ENCODE assay signal across 8 cellular contexts in genomic region chr7:55963584-55964168, GRCh38. TPM values are rescaled to one million over a fixed set of nuclear protein-coding genes. Genes with fewer than 3 reads are reported as not detected.
DNase-seq lines count a peak whose midpoint lies in the region; ATAC-seq and TF ChIP-seq lines count a peak whose summit lies in the region.

No MANE protein-coding gene starts in this region.

- no peak for DNase-seq in activated T-cell treated with anti-CD3 and anti-CD28 coated beads, Interleukin-2, amount 50 U/mL, for 4 hours
- DNase-seq in activated T-cell treated with anti-CD3 and anti-CD28 coated beads for 4 hours (no peak), astrocyte of the cerebellum (ENCODE audit: low read depth) (no peak), lower lobe of right lung (no peak), MV-4-11 (lab: John Stamatoyannopoulos, UW) (no peak), NCI-H2029 treated with DMSO at 0.1 percent for 48 hours (lab: John Stamatoyannopoulos, UW) (no peak)

- H3K4me1 Mint-ChIP-seq in activated T-cell treated with anti-CD3 and anti-CD28 coated beads, Interleukin-2, amount 50 U/mL, for 4 hours (ENCODE audit: low read depth) = peaks cover 21% of the 10 kb centered on the region

- no peak for TF ChIP-seq CTCF in astrocyte of the cerebellum (IDR thresholded peaks at IDR 0.05; ENCODE audit: low read depth, low read length, missing control alignments)
- no peak for TF ChIP-seq CTCF in lower lobe of right lung (IDR thresholded peaks at IDR 0.05)

- no peaks in the 10 kb centered on the region for H3K9me3 Mint-ChIP-seq in activated T-cell treated with anti-CD3 and anti-CD28 coated beads, Interleukin-2, amount 50 U/mL, for 4 hours

- intact Hi-C loops in lower lobe of right lung (cut with DNase I) = no loop called here

- peak overlapping the region; percentile 76 for H3K4me3 Mint-ChIP-seq in activated T-cell treated with anti-CD3 and anti-CD28 coated beads, Interleukin-2, amount 50 U/mL, for 4 hours

- H3K9me3 ChIP-seq in lower lobe of right lung (no peaks in the 10 kb centered on the region), thymus (ENCODE audit: control insufficient read depth) (no peaks in the 10 kb centered on the region)

- peaks cover 1% of the 10 kb centered on the region for H3K36me3 Mint-ChIP-seq in activated T-cell treated with anti-CD3 and anti-CD28 coated beads, Interleukin-2, amount 50 U/mL, for 4 hours (ENCODE audit: insufficient read depth)

- H3K4me1 ChIP-seq in lower lobe of right lung (peaks cover 27% of the 10 kb centered on the region), thymus (ENCODE audit: control insufficient read depth, insufficient read depth, low read length) (peaks cover 6% of the 10 kb centered on the region)

- H3K4me3 ChIP-seq in astrocyte of the cerebellum (ENCODE audit: low read depth, low read length) = peak overlapping the region; percentile 64
- H3K4me3 ChIP-seq in lower lobe of right lung = peak overlapping the region; percentile 76
- H3K4me3 ChIP-seq in thymus (ENCODE audit: low read length) = peak overlapping the region; percentile 97

- WGBS in thymus = 89% methylated on average over 15 of the region's 15 CpGs

- H3K27me3 ChIP-seq in lower lobe of right lung (ENCODE audit: low read depth) = no peaks in the 10 kb centered on the region
- H3K27me3 ChIP-seq in thymus (ENCODE audit: control insufficient read depth, insufficient read depth) = no peaks in the 10 kb centered on the region

- ATAC-seq in activated T-cell treated with anti-CD3 and anti-CD28 coated beads, Interleukin-2, amount 50 U/mL, for 4 hours = no peak
- ATAC-seq in lower lobe of right lung (no peak), GM18868 (IDR thresholded peaks at IDR 0.05; ENCODE audit: unreplicated experiment) (no peak)

- in situ Hi-C loops in astrocyte of the cerebellum (cut with HindIII; ENCODE audit: low sequenced_read_pairs) = no loop called here

- H3K27ac ChIP-seq in lower lobe of right lung (peak overlapping the region; percentile 93), thymus (ENCODE audit: low read depth) (no peak overlapping the region)

- H3K36me3 ChIP-seq in lower lobe of right lung = peaks cover 6% of the 10 kb centered on the region
- peaks cover 9% of the 10 kb centered on the region for H3K36me3 ChIP-seq in thymus (ENCODE audit: control insufficient read depth, insufficient read depth)

- no peaks in the 10 kb centered on the region for H3K27me3 Mint-ChIP-seq in activated T-cell treated with anti-CD3 and anti-CD28 coated beads, Interleukin-2, amount 50 U/mL, for 4 hours (ENCODE audit: low read depth)

RNA-seq across cellular contexts. Expression of gene NIPSNAP2, which starts 0.7 kb away (rescaled TPM):
- 10 to 100 TPM; 39.6 to 42.5 (median 39.7) TPM for total RNA-seq in activated T-cell treated with anti-CD3 and anti-CD28 coated beads, Interleukin-2, amount 50 U/mL, for 4 hours
- 52.9 TPM for total RNA-seq in lower lobe of right lung
- polyA plus RNA-seq in thymus = 61.3 TPM

RNA-seq across cellular contexts. Expression of gene MRPS17, which starts 12.0 kb away (rescaled TPM):
- total RNA-seq in activated T-cell treated with anti-CD3 and anti-CD28 coated beads, Interleukin-2, amount 50 U/mL, for 4 hours = 10 to 100 TPM; 42.4 to 53.0 (median 50.6) TPM
- total RNA-seq in lower lobe of right lung = 10.2 TPM
- polyA plus RNA-seq in thymus = 17.1 TPM
